In genomic region chr1:159924025-159924790, GRCh38 we compare ENCODE assay signal across 8 cellular contexts. TPM values are rescaled to one million over a fixed set of nuclear protein-coding genes. Genes with fewer than 3 reads are reported as not detected.
DNase-seq lines count a peak whose midpoint lies in the region; FAIRE-seq and TF ChIP-seq lines count a peak whose summit lies in the region.

No MANE protein-coding gene starts in this region.

- H3K18ac ChIP-seq in H1 (ENCODE audit: extremely low read depth, low read length): peak overlapping the region; percentile 71; the same call in 1 of the 2 replicates

- 0 out of 2 replicates have a peak overlapping the region, but pooled peaks have one; percentile 6 for H2BK20ac ChIP-seq in H1 (ENCODE audit: low read length)

- no peak overlapping the region for H3K56ac ChIP-seq in H1 (replicated peaks; ENCODE audit: insufficient read length, low read depth, low read length)

- H3K36me3 ChIP-seq in H1 (ENCODE audit: control insufficient read depth in 2 of 4, insufficient read depth in 4 of 4, low read length in 3 of 4): peaks cover 0 to 16% (median 8%) of the 10 kb centered on the region in 4 experiments; a peak in 4 of 8 replicates

- TF ChIP-seq POLR2A in H1 (IDR thresholded peaks at IDR 0.05; ENCODE audit: control extremely low read depth in 1 of 2, low read depth in 2 of 2, low read length in 2 of 2): no peak

- POLR2A ChIA-PET in H1 (lab: Charles Lee; ENCODE audit: partially characterized antibody): interaction anchor here (0.8 to 3.7 kb wide), 10 partner anchors 9 to 28 kb away, joined by 3 to 14 read pairs (median 4); partner anchors contain the start of genes CFAP45 and IGSF9

- H3K23me2 ChIP-seq in H1 (ENCODE audit: low read depth, low read length): peaks cover 17% of the 10 kb centered on the region; the same call in 1 of the 2 replicates

- H3K4ac ChIP-seq in H1 (replicated peaks; ENCODE audit: insufficient read length, low read depth, low read length): peak overlapping the region; percentile 70

- no peak for FAIRE-seq in H1 (lab: Jason Lieb, UNC)

- H2AK5ac ChIP-seq in H1 (ENCODE audit: low read depth, low read length): no peak overlapping the region

- H3K9ac ChIP-seq in H1 (replicated peaks in 1 of 4; ENCODE audit: extremely low read depth in 1 of 4, low read depth in 3 of 4, low read length in 3 of 4): peak overlapping the region in 1 of 4 experiments; percentile 5; a peak in 3 of 7 replicates

- H2AFZ ChIP-seq in H1 (ENCODE audit: low read length): no peak overlapping the region

- peak overlapping the region; percentile 73 for H4K8ac ChIP-seq in H1 (ENCODE audit: extremely low read depth, insufficient read depth, low read length)

- peaks cover 3% of the 10 kb centered on the region for H3K79me1 ChIP-seq in H1 (ENCODE audit: low read depth, low read length)

- peaks cover 0 to 17% (median 8%) of the 10 kb centered on the region in 4 experiments; a peak in 5 of 7 replicates for H3K27me3 ChIP-seq in H1 (replicated peaks in 1 of 4; ENCODE audit: control insufficient read depth in 3 of 4, extremely low read depth in 1 of 4, insufficient read depth in 3 of 4, low read length in 3 of 4)

- peaks cover 0 to 12% of the 10 kb centered on the region in 2 experiments; a peak in 2 of 4 replicates for H3K79me2 ChIP-seq in H1 (ENCODE audit: control insufficient read depth in 1 of 2, insufficient read depth in 2 of 2, low read length in 2 of 2)

- peak overlapping the region; percentile 38 for H4K91ac ChIP-seq in H1 (replicated peaks; ENCODE audit: insufficient read length, low read length)

- no peak overlapping the region for H3K27ac ChIP-seq in H1 (ENCODE audit: low read depth, low read length)

- WGBS in H1 (ENCODE audit: extremely low coverage in 1 of 2, insufficient coverage in 1 of 2, insufficient read length in 1 of 2, insufficient replicate concordance in 2 of 2, low coverage in 1 of 2, low lambda C conversion rate in 2 of 2, missing lambda C conversion rate in 1 of 2), 2 experiments: 14% methylated on average over 22 of the region's 31 CpGs; no CpG with 5 or more reads in 1 of the 2 experiments

- H2BK5ac ChIP-seq in H1 (ENCODE audit: low read depth, low read length): 0 out of 2 replicates have a peak overlapping the region, but pooled peaks have one; percentile 41

- H3K14ac ChIP-seq in H1 (ENCODE audit: insufficient read length): no peak overlapping the region

- no peaks in the 10 kb centered on the region for H3K9me3 ChIP-seq in H1 (ENCODE audit: insufficient read depth in 2 of 2, low read depth in 1 of 2, low read length in 1 of 2)

- H3K4me3 ChIP-seq in H1 (ENCODE audit: extremely low read depth in 1 of 4, insufficient read depth in 2 of 4, low read depth in 3 of 4, low read length in 4 of 4): peak overlapping the region; percentile 55 to 63 (median 59)

- no peak overlapping the region for H3K23ac ChIP-seq in H1 (ENCODE audit: insufficient read length)

- H2BK120ac ChIP-seq in H1 (replicated peaks; ENCODE audit: low read depth, low read length): no peak overlapping the region

- peaks cover 0 to 3% of the 10 kb centered on the region in 2 experiments for H4K20me1 ChIP-seq in H1 (replicated peaks in 1 of 2; ENCODE audit: control insufficient read depth in 1 of 2, insufficient read depth in 2 of 2, low read length in 2 of 2)

- H3K4me1 ChIP-seq in H1 (replicated peaks in 1 of 4; ENCODE audit: control insufficient read depth in 3 of 4, insufficient read depth in 4 of 4, low read length in 3 of 4): peaks cover 5 to 21% (median 16%) of the 10 kb centered on the region in 4 experiments

- DNase-seq in NCI-H82 (lab: John Stamatoyannopoulos, UW): peak; percentile 55
- no peak for DNase-seq in NCI-H82 treated with DMSO at 0.1 percent for 48 hours (lab: John Stamatoyannopoulos, UW; ENCODE audit: unreplicated experiment)
- peak in 2 of 3 experiments; percentile 79 to 80 for DNase-seq in NCI-H1417 (lab: John Stamatoyannopoulos, UW)
- peak; percentile 85 for DNase-seq in activated CD8-positive, alpha-beta memory T cell treated with anti-CD3 and anti-CD28 coated beads for 24 hours
- peak in 1 of 2 experiments; percentile 58 for DNase-seq in H1 (ENCODE audit: low read depth in 1 of 2, low spot score in 2 of 2)
- DNase-seq in mesenteric fat pad (ENCODE audit: low spot score): peak; percentile 98
- DNase-seq in stimulated activated CD8-positive, alpha-beta memory T cell treated with anti-CD3 and anti-CD28 coated beads, Interleukin-2, amount 100 ng/mL, for 48 hours (ENCODE audit: low read depth in 2 of 2): peak; percentile 58 to 63
- DNase-seq in NCI-H1092 treated with DMSO at 0.1 percent for 48 hours (lab: John Stamatoyannopoulos, UW): no peak

- no peak overlapping the region for H4K5ac ChIP-seq in H1 (ENCODE audit: insufficient read length, low read depth, low read length)

- no peak for TF ChIP-seq CTCF in H1 (IDR thresholded peaks at IDR 0.05; ENCODE audit: control extremely low read depth in 1 of 3, insufficient read depth in 1 of 3, low read depth in 1 of 3, low read length in 3 of 3)

- peak overlapping the region; percentile 72; the same call in 1 of the 2 replicates for H2BK15ac ChIP-seq in H1 (ENCODE audit: low read length)

- H2BK12ac ChIP-seq in H1 (ENCODE audit: low read depth, low read length): 0 out of 2 replicates have a peak overlapping the region, but pooled peaks have one; percentile 72

- H3K4me2 ChIP-seq in H1 (ENCODE audit: insufficient read depth in 1 of 2, low read depth in 2 of 2, low read length in 2 of 2): peak overlapping the region; percentile 79 to 92

- CTCF ChIA-PET in H1 (lab: Charles Lee; ENCODE audit: partially characterized antibody): interaction anchor here (0.9 to 7.3 kb wide), 13 partner anchors 9 to 719 kb away, joined by 3 to 53 read pairs (median 5); partner anchors contain the start of genes CFAP45 and IGSF9

- TF ChIP-seq EP300 in H1 (IDR thresholded peaks at IDR 0.05; ENCODE audit: borderline replicate concordance in 1 of 2, low read depth in 2 of 2, low read length in 2 of 2): no peak

- TF ChIP-seq RAD21 in H1 (IDR thresholded peaks at IDR 0.05 in 1 of 2, conservative IDR thresholded peaks at IDR 0.05 in 1 of 2; ENCODE audit: low read depth in 2 of 2, low read length in 2 of 2): no peak

TF ChIP-seq in H1, 55 proteins besides CTCF, POLR2A, EP300 and RAD21:
- TF ChIP-seq TAF1 (IDR thresholded peaks at IDR 0.05; ENCODE audit: low read depth, low read length): no peak
- TF ChIP-seq RBBP5 (IDR thresholded peaks at IDR 0.05; ENCODE audit: borderline replicate concordance, low read depth, low read length): no peak

RNA-seq across cellular contexts. Expression of gene TAGLN2, which starts 1.1 kb away (rescaled TPM):
- total RNA-seq in H1 (2021; fragmentation: NEBNext Ultra II Directional; extraction: Animal tissue kit (Norgen Biotek cat#: 25700)): 86.0 and 93.0 TPM in 2 replicates
- polyA plus RNA-seq in H1 (2011; rRNA removed): 114 and 142 TPM in 2 replicates
- 93.7 TPM for polyA plus RNA-seq in H1 (2011; cell fraction: cytosol; rRNA removed)
- polyA plus RNA-seq in H1 (2011; cell fraction: nucleus; rRNA removed): 102 TPM
- 81.8 to 121 TPM (median 94.5 TPM) in 4 replicates for polyA plus RNA-seq in H1 (2012, experiment 1 of 2)
- polyA plus RNA-seq in H1 (2012, experiment 2 of 2): 122 TPM
- 51.9 TPM for polyA plus RNA-seq in H1 (2013, experiment 1 of 2)
- polyA plus RNA-seq in H1 (2013, experiment 2 of 2): 53.4 TPM
- polyA minus RNA-seq in H1 (2011; rRNA and poly(A)+ RNA removed): 38.3 and 40.1 TPM in 2 replicates
- 29.8 TPM for polyA minus RNA-seq in H1 (2011; cell fraction: cytosol; rRNA and poly(A)+ RNA removed)
- 23.9 TPM for polyA minus RNA-seq in H1 (2011; cell fraction: nucleus; rRNA and poly(A)+ RNA removed)
- 314 TPM for total RNA-seq in mesenteric fat pad

RNA-seq across cellular contexts. Expression of gene IGSF9, which starts 21.2 kb away (rescaled TPM):
- total RNA-seq in H1 (2021; fragmentation: NEBNext Ultra II Directional; extraction: Animal tissue kit (Norgen Biotek cat#: 25700)): 28.1 and 29.2 TPM in 2 replicates
- 10.9 and 22.5 TPM in 2 replicates for polyA plus RNA-seq in H1 (2011; rRNA removed)
- polyA plus RNA-seq in H1 (2011; cell fraction: cytosol; rRNA removed): 12.7 TPM
- polyA plus RNA-seq in H1 (2011; cell fraction: nucleus; rRNA removed): 51.2 TPM
- 15.9 to 25.3 TPM (median 21.2 TPM) in 4 replicates for polyA plus RNA-seq in H1 (2012, experiment 1 of 2)
- 18.7 TPM for polyA plus RNA-seq in H1 (2012, experiment 2 of 2)
- 20.9 TPM for polyA plus RNA-seq in H1 (2013, experiment 1 of 2)
- 19.7 TPM for polyA plus RNA-seq in H1 (2013, experiment 2 of 2)
- polyA minus RNA-seq in H1 (2011; rRNA and poly(A)+ RNA removed): 6.2 and 8.0 TPM in 2 replicates
- 10.9 TPM for polyA minus RNA-seq in H1 (2011; cell fraction: cytosol; rRNA and poly(A)+ RNA removed)
- 11.3 TPM for polyA minus RNA-seq in H1 (2011; cell fraction: nucleus; rRNA and poly(A)+ RNA removed)
- total RNA-seq in mesenteric fat pad: 0.13 TPM

RNA-seq across cellular contexts. Expression of gene CFAP45, which starts 24.2 kb away (rescaled TPM):
- total RNA-seq in H1 (2021; fragmentation: NEBNext Ultra II Directional; extraction: Animal tissue kit (Norgen Biotek cat#: 25700)): not detected in 2 replicates
- 0.05 and 0.11 TPM in 2 replicates for polyA plus RNA-seq in H1 (2011; rRNA removed)
- polyA plus RNA-seq in H1 (2011; cell fraction: cytosol; rRNA removed): 0.45 TPM
- 0.16 TPM for polyA plus RNA-seq in H1 (2011; cell fraction: nucleus; rRNA removed)
- polyA plus RNA-seq in H1 (2012, experiment 1 of 2): 0.16 to 0.64 TPM (median 0.36 TPM) in 4 replicates
- 0.31 TPM for polyA plus RNA-seq in H1 (2012, experiment 2 of 2)
- 0.30 TPM for polyA plus RNA-seq in H1 (2013, experiment 1 of 2)
- polyA plus RNA-seq in H1 (2013, experiment 2 of 2): 0.31 TPM
- not detected in 2 replicates for polyA minus RNA-seq in H1 (2011; rRNA and poly(A)+ RNA removed)
- polyA minus RNA-seq in H1 (2011; cell fraction: cytosol; rRNA and poly(A)+ RNA removed): not detected
- polyA minus RNA-seq in H1 (2011; cell fraction: nucleus; rRNA and poly(A)+ RNA removed): not detected
- total RNA-seq in mesenteric fat pad: 0.64 TPM

RNA-seq across cellular contexts. Expression of gene SLAMF9, which starts 29.8 kb away (rescaled TPM):
- total RNA-seq in H1 (2021; fragmentation: NEBNext Ultra II Directional; extraction: Animal tissue kit (Norgen Biotek cat#: 25700)): not detected in 2 replicates
- not detected in 2 replicates for polyA plus RNA-seq in H1 (2011; rRNA removed)
- not detected for polyA plus RNA-seq in H1 (2011; cell fraction: cytosol; rRNA removed)
- polyA plus RNA-seq in H1 (2011; cell fraction: nucleus; rRNA removed): not detected
- polyA plus RNA-seq in H1 (2012, experiment 1 of 2): not detected in 4 replicates
- polyA plus RNA-seq in H1 (2012, experiment 2 of 2): not detected
- polyA plus RNA-seq in H1 (2013, experiment 1 of 2): not detected
- not detected for polyA plus RNA-seq in H1 (2013, experiment 2 of 2)
- not detected in 2 replicates for polyA minus RNA-seq in H1 (2011; rRNA and poly(A)+ RNA removed)
- polyA minus RNA-seq in H1 (2011; cell fraction: cytosol; rRNA and poly(A)+ RNA removed): not detected
- polyA minus RNA-seq in H1 (2011; cell fraction: nucleus; rRNA and poly(A)+ RNA removed): not detected
- not detected for total RNA-seq in mesenteric fat pad

Comparison
In these comparisons a context has a peak if more than half of its experiments do, and no peak if none do; other contexts are left out.
1. DNase-seq: peak in NCI-H82 (single experiment), NCI-H1417 (2 of 3), activated CD8-positive, alpha-beta memory T cell treated with anti-CD3 and anti-CD28 coated beads for 24 hours (single experiment), mesenteric fat pad (single experiment) and stimulated activated CD8-positive, alpha-beta memory T cell treated with anti-CD3 and anti-CD28 coated beads, Interleukin-2, amount 100 ng/mL, for 48 hours (2 of 2); none in NCI-H82 treated with DMSO at 0.1 percent for 48 hours (single experiment) and NCI-H1092 treated with DMSO at 0.1 percent for 48 hours (single experiment).
2. RNA of gene IGSF9, which starts 21.2 kb away (total RNA-seq): 28.1 to 29.2 TPM in H1; 0.13 TPM in mesenteric fat pad (single experiment); every median in the first group is over 10 times any median in the second.